14 cellular contexts compared by ENCODE assay signal in the genomic region with DNA sequence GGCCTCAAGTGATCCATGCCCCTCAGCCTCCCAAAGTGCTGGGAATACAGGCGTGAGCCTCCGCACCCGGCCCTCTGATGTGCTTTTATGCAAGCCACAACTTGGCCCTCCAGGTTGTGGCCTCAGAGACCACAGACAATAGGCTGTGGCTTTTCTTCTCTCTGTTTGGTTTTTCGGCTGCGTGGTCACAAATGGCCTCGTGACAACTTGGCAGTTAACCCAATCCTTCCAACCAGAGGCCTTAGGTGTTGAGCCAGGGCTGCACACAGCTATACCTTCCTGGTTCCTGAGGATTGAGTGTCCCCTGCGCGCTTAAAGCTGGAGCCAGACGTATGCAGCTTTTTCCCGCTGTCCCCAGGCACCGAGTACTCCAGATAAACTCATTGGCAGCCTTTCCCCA. TPM values are rescaled to one million over a fixed set of nuclear protein-coding genes. Genes with fewer than 3 reads are reported as not detected.
A peak's percentile ranks its signal among the peaks of the same experiment; 100 is the strongest.
DNase-seq lines count a peak whose midpoint lies in the region; ATAC-seq and TF ChIP-seq lines count a peak whose summit lies in the region.
"Had no signal": no experiment of that assay in that cellular context is flagged by ENCODE, and none has a peak within 500 bp of the region (broad histone marks: within the 10 kb centered on the region; RNA-seq: fewer than 3 reads in every experiment).

No MANE protein-coding gene starts in this region.

- ATAC-seq in GM21367 (IDR thresholded peaks at IDR 0.05; ENCODE audit: unreplicated experiment): no peak

- no peaks in the 10 kb centered on the region for H3K36me3 ChIP-seq in left ventricle myocardium inferior
- no peaks in the 10 kb centered on the region for H3K36me3 ChIP-seq in right atrium auricular region
- H3K36me3 ChIP-seq in OCI-LY3 (replicated peaks; ENCODE audit: low read depth, low read length): no peaks in the 10 kb centered on the region
- H3K36me3 ChIP-seq: thoracic aorta had no signal

- H4K20me1 ChIP-seq in OCI-LY3 (ENCODE audit: insufficient read depth, low read length): no peaks in the 10 kb centered on the region

- DNase-seq in left ventricle myocardium inferior (no peak), right atrium auricular region (ENCODE audit: low spot score) (no peak), kidney tubule cell (ENCODE audit: low spot score) (peak; percentile 69), NCI-H1694 (lab: John Stamatoyannopoulos, UW) (no peak), NCI-H524 (lab: John Stamatoyannopoulos, UW) (no peak), NCI-H526 treated with DMSO at 0.1 percent for 48 hours (lab: John Stamatoyannopoulos, UW) (no peak)
- DNase-seq: amygdala, mesenchymal stem cell, T-helper 2 cell had no signal

- H3K27me3 ChIP-seq in left ventricle myocardium inferior (ENCODE audit: low read depth): peaks cover 13% of the 10 kb centered on the region
- no peaks in the 10 kb centered on the region for H3K27me3 ChIP-seq in right atrium auricular region
- H3K27me3 ChIP-seq in OCI-LY3 (ENCODE audit: low read depth, low read length): no peaks in the 10 kb centered on the region
- H3K27me3 ChIP-seq: hepatocyte had no signal

- H2AFZ ChIP-seq in OCI-LY3 (ENCODE audit: low read depth, low read length): no peak overlapping the region
- H2AFZ ChIP-seq: hepatocyte had no signal

- no peak overlapping the region for H3K9ac ChIP-seq in OCI-LY3 (ENCODE audit: low read length)

- H3K79me2 ChIP-seq in OCI-LY3 (ENCODE audit: low read length): no peaks in the 10 kb centered on the region
- H3K79me2 ChIP-seq: hepatocyte had no signal

- TF ChIP-seq CTCF in left ventricle myocardium inferior (IDR thresholded peaks at IDR 0.05; ENCODE audit: borderline replicate concordance) (no peak), right atrium auricular region (IDR thresholded peaks at IDR 0.05) (no peak), OCI-LY3 (IDR thresholded peaks at IDR 0.05; ENCODE audit: low read depth, low read length) (no peak)

- H3K27ac ChIP-seq in left ventricle myocardium inferior (replicated peaks) (peak overlapping the region; percentile 40), right atrium auricular region (no peak overlapping the region), OCI-LY3 (ENCODE audit: low read length) (no peak overlapping the region)
- H3K27ac ChIP-seq: hepatocyte, thoracic aorta had no signal

- H3K4me3 ChIP-seq in left ventricle myocardium inferior (no peak overlapping the region), right atrium auricular region (no peak overlapping the region), OCI-LY3 (ENCODE audit: low read length) (no peak overlapping the region)
- H3K4me3 ChIP-seq: hepatocyte, thoracic aorta had no signal

- H3K4me1 ChIP-seq in left ventricle myocardium inferior (peaks cover 9% of the 10 kb centered on the region), right atrium auricular region (no peaks in the 10 kb centered on the region), OCI-LY3 (ENCODE audit: low read length) (peaks cover 30% of the 10 kb centered on the region)

- intact Hi-C loops in left ventricle myocardium inferior (cut with micrococcal nuclease): no loop called here

- peak overlapping the region; percentile 35; the same call in 1 of the 2 replicates for H3K4me2 ChIP-seq in OCI-LY3 (ENCODE audit: low read length)
- H3K4me2 ChIP-seq: hepatocyte had no signal

- H3K9me3 ChIP-seq in left ventricle myocardium inferior (replicated peaks) (no peaks in the 10 kb centered on the region), right atrium auricular region (no peaks in the 10 kb centered on the region), OCI-LY3 (ENCODE audit: insufficient read depth, low read length) (no peaks in the 10 kb centered on the region)
- H3K9me3 ChIP-seq: thoracic aorta had no signal

RNA-seq across cellular contexts. Expression of a gene that starts 6.3 kb away (rescaled TPM):
- total RNA-seq in left ventricle myocardium inferior (not detected), right atrium auricular region (not detected)
- total RNA-seq: MCF 10A had no signal
